18 cellular contexts compared by ENCODE assay signal in the genomic region with DNA sequence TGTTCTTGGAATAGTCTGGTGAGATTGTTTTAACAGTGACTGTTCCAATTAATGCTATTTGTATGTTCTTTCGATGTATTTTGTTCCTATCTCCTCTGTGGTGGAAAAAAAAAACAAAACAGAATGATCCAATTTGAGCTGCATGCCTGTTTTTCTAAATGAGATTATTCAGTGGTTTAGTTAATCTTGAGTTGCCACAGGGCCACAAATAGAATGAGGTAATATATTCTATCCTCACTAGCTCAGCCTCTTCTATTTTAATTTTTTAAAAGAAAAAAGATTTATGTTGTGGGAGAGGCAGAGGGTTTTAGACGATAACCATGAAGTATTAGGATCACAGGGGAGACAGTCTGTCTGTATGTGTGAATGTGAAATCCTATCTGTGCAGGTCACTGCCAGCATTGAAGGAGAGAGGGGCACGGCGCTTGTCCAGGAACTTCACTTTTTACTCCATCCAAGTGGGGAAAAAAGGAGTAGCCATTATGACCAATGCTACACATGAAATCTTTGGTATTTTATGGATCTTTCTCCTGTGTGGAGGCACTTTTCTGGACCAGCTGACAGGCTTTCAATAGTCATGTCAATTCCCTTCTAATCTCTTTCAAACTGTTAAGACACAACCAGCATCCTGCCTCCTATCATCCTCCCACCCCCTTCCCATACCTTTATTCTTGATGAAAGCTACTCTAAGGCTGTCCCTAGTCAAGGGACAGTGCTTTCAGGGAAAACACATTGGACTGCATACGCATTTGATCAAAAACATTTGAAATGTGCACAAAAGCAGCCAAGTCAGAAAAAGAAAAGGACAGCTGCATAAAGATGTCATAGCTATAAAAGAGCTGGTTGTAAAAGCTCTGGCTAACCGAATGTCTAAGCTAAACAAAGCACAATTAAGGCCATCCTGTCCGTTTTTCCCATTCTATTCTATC.
A peak's percentile ranks its signal among the peaks of the same experiment; 100 is the strongest.
DNase-seq lines count a peak whose midpoint lies in the region; ATAC-seq and TF ChIP-seq lines count a peak whose summit lies in the region.
"Had no signal": no experiment of that assay in that cellular context is flagged by ENCODE, and none has a peak within 500 bp of the region (broad histone marks: within the 10 kb centered on the region; RNA-seq: fewer than 3 reads in every experiment).

No MANE protein-coding gene starts in this region.

- no peaks in the 10 kb centered on the region for H3K9me3 ChIP-seq in neuron (ENCODE audit: low read length)
- H3K9me3 ChIP-seq: right lobe of liver, upper lobe of right lung had no signal

- no peaks in the 10 kb centered on the region for H3K4me1 Mint-ChIP-seq in stimulated activated effector memory CD8-positive, alpha-beta T cell treated with anti-CD3 and anti-CD28 coated beads, Interleukin-12 subunit alpha, Interleukin-12 subunit beta, amount 100 ng/mL, for 72 hours
- H3K4me1 Mint-ChIP-seq: activated naive CD4-positive, alpha-beta T cell treated with anti-CD3 and anti-CD28 coated beads, Interleukin-2, amount 50 U/mL, for 24 hours had no signal

- H3K4me1 ChIP-seq in neuron (ENCODE audit: insufficient read depth, low read length): peaks cover 19% of the 10 kb centered on the region
- H3K4me1 ChIP-seq: right lobe of liver, upper lobe of right lung had no signal

- no peak overlapping the region for H3K27ac Mint-ChIP-seq in stimulated activated effector memory CD8-positive, alpha-beta T cell treated with anti-CD3 and anti-CD28 coated beads, Interleukin-12 subunit alpha, Interleukin-12 subunit beta, amount 100 ng/mL, for 72 hours
- H3K27ac Mint-ChIP-seq: activated naive CD4-positive, alpha-beta T cell treated with anti-CD3 and anti-CD28 coated beads, Interleukin-2, amount 50 U/mL, for 24 hours; CD8-positive, alpha-beta T cell had no signal

- no peaks in the 10 kb centered on the region for H3K27me3 ChIP-seq in neuron (ENCODE audit: insufficient read depth, low read length)
- H3K27me3 ChIP-seq: right lobe of liver, upper lobe of right lung had no signal

- H3K36me3 Mint-ChIP-seq in stimulated activated effector memory CD8-positive, alpha-beta T cell treated with anti-CD3 and anti-CD28 coated beads, Interleukin-12 subunit alpha, Interleukin-12 subunit beta, amount 100 ng/mL, for 72 hours: no peaks in the 10 kb centered on the region
- H3K36me3 Mint-ChIP-seq: activated naive CD4-positive, alpha-beta T cell treated with anti-CD3 and anti-CD28 coated beads, Interleukin-2, amount 50 U/mL, for 24 hours; CD8-positive, alpha-beta T cell had no signal

- DNase-seq in Ammon's horn (ENCODE audit: low spot score): peak; percentile 9
- DNase-seq in inferior parietal cortex (ENCODE audit: extremely low spot score): peak; percentile 28
- no peak for DNase-seq in D341Med (ENCODE audit: low spot score)
- DNase-seq in foreskin melanocyte: no peak
- no peak for DNase-seq in stimulated activated effector memory CD8-positive, alpha-beta T cell treated with anti-CD3 and anti-CD28 coated beads, Interleukin-12 subunit alpha, Interleukin-12 subunit beta, amount 100 ng/mL, for 72 hours (ENCODE audit: low spot score in 2 of 2)
- DNase-seq: 8988T; activated CD4-positive, alpha-beta T cell treated with anti-CD3 and anti-CD28 coated beads, Interleukin-2, amount 50 U/mL, for 1 hour; caudate nucleus; CD8-positive, alpha-beta T cell; DMS153; NCI-H146; NCI-H510A; right lobe of liver; upper lobe of right lung had no signal

- ATAC-seq in SK-N-SH treated with all-trans-retinoic acid at 6 μM for 48 hours (peak; percentile 77), HG03139 (IDR thresholded peaks at IDR 0.05; ENCODE audit: unreplicated experiment) (no peak)
- ATAC-seq in stimulated activated effector memory CD8-positive, alpha-beta T cell treated with anti-CD3 and anti-CD28 coated beads, Interleukin-12 subunit alpha, Interleukin-12 subunit beta, amount 100 ng/mL, for 72 hours: no peak
- ATAC-seq: CD8-positive, alpha-beta T cell; right lobe of liver; upper lobe of right lung had no signal

- no peak overlapping the region for H3K4me3 Mint-ChIP-seq in stimulated activated effector memory CD8-positive, alpha-beta T cell treated with anti-CD3 and anti-CD28 coated beads, Interleukin-12 subunit alpha, Interleukin-12 subunit beta, amount 100 ng/mL, for 72 hours
- H3K4me3 Mint-ChIP-seq: activated naive CD4-positive, alpha-beta T cell treated with anti-CD3 and anti-CD28 coated beads, Interleukin-2, amount 50 U/mL, for 24 hours; CD8-positive, alpha-beta T cell had no signal

- H3K36me3 ChIP-seq in neuron (ENCODE audit: insufficient read depth, low read length): no peaks in the 10 kb centered on the region
- H3K36me3 ChIP-seq: right lobe of liver, upper lobe of right lung had no signal

- H3K9me3 Mint-ChIP-seq in stimulated activated effector memory CD8-positive, alpha-beta T cell treated with anti-CD3 and anti-CD28 coated beads, Interleukin-12 subunit alpha, Interleukin-12 subunit beta, amount 100 ng/mL, for 72 hours: peaks cover 14% of the 10 kb centered on the region

- H2AFZ ChIP-seq in neuron (ENCODE audit: low read depth, low read length): peak overlapping the region; percentile 8

- H3K4me3 ChIP-seq in neuron (ENCODE audit: low read length): no peak overlapping the region
- H3K4me3 ChIP-seq: right lobe of liver, upper lobe of right lung had no signal

TF ChIP-seq in SK-N-SH treated with all-trans-retinoic acid at 6 μM for 48 hours, 23 proteins besides CTCF, POLR2A, EP300 and RAD21:
- TF ChIP-seq RARB (CRISPR knock-in tag; IDR thresholded peaks at IDR 0.05) (no peak), GLIS3 (CRISPR knock-in tag; IDR thresholded peaks at IDR 0.05) (no peak), ZC3H10 (CRISPR knock-in tag; IDR thresholded peaks at IDR 0.05) (peak; percentile 80), ISL1 (CRISPR knock-in tag; IDR thresholded peaks at IDR 0.05) (peak; percentile 90), BACH2 (CRISPR knock-in tag; IDR thresholded peaks at IDR 0.05; ENCODE audit: borderline replicate concordance) (no peak), CSDC2 (CRISPR knock-in tag; IDR thresholded peaks at IDR 0.05) (no peak), ZFP3 (CRISPR knock-in tag; IDR thresholded peaks at IDR 0.05) (no peak), TOX (CRISPR knock-in tag; IDR thresholded peaks at IDR 0.05; ENCODE audit: borderline replicate concordance) (peak; percentile 69; the same call in 1 of the 2 replicates), ZNF8 (CRISPR knock-in tag; IDR thresholded peaks at IDR 0.05) (no peak)
- TF ChIP-seq, protein P1, sequence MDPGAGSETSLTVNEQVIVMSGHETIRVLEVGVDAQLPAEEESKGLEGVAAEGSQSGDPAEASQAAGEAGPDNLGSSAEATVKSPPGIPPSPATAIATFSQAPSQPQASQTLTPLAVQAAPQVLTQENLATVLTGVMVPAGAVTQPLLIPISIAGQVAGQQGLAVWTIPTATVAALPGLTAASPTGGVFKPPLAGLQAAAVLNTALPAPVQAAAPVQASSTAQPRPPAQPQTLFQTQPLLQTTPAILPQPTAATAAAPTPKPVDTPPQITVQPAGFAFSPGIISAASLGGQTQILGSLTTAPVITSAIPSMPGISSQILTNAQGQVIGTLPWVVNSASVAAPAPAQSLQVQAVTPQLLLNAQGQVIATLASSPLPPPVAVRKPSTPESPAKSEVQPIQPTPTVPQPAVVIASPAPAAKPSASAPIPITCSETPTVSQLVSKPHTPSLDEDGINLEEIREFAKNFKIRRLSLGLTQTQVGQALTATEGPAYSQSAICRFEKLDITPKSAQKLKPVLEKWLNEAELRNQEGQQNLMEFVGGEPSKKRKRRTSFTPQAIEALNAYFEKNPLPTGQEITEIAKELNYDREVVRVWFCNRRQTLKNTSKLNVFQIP (CRISPR knock-in tag; IDR thresholded peaks at IDR 0.05; ENCODE audit: borderline replicate concordance, low read depth): 0 out of 2 replicates have a peak, but pooled peaks have one; percentile 34
- TF ChIP-seq, protein P2, sequence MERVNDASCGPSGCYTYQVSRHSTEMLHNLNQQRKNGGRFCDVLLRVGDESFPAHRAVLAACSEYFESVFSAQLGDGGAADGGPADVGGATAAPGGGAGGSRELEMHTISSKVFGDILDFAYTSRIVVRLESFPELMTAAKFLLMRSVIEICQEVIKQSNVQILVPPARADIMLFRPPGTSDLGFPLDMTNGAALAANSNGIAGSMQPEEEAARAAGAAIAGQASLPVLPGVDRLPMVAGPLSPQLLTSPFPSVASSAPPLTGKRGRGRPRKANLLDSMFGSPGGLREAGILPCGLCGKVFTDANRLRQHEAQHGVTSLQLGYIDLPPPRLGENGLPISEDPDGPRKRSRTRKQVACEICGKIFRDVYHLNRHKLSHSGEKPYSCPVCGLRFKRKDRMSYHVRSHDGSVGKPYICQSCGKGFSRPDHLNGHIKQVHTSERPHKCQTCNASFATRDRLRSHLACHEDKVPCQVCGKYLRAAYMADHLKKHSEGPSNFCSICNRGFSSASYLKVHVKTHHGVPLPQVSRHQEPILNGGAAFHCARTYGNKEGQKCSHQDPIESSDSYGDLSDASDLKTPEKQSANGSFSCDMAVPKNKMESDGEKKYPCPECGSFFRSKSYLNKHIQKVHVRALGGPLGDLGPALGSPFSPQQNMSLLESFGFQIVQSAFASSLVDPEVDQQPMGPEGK (CRISPR knock-in tag; IDR thresholded peaks at IDR 0.05; ENCODE audit: borderline replicate concordance): 0 out of 2 replicates have a peak, but pooled peaks have one; percentile 24

Comparison
In these comparisons a context has a peak if more than half of its experiments do, and no peak if none do; other contexts are left out.
1. DNase-seq: peak in Ammon's horn (single experiment) and inferior parietal cortex (single experiment); none in D341Med (single experiment), foreskin melanocyte (single experiment) and stimulated activated effector memory CD8-positive, alpha-beta T cell treated with anti-CD3 and anti-CD28 coated beads, Interleukin-12 subunit alpha, Interleukin-12 subunit beta, amount 100 ng/mL, for 72 hours (0 of 2).